ENCODE assay signal across 18 cellular contexts in genomic region chr7:123754295-123754871, GRCh38. TPM values are rescaled to one million over a fixed set of nuclear protein-coding genes. Genes with fewer than 3 reads are reported as not detected.
DNase-seq lines count a peak whose midpoint lies in the region; ATAC-seq, FAIRE-seq and TF ChIP-seq lines count a peak whose summit lies in the region.
"Had no signal": no experiment of that assay in that cellular context is flagged by ENCODE, and none has a peak within 500 bp of the region (broad histone marks: within the 10 kb centered on the region; RNA-seq: fewer than 3 reads in every experiment).

No MANE protein-coding gene starts in this region.

- ATAC-seq in GM18868 (IDR thresholded peaks at IDR 0.05; ENCODE audit: unreplicated experiment) (peak; percentile 37), GM12878 (peak; percentile 44), GM18873 (IDR thresholded peaks at IDR 0.05; ENCODE audit: low FRiP score, unreplicated experiment) (no peak)

- FAIRE-seq in GM12878 (lab: Jason Lieb, UNC) (no peak), small intestine (lab: Jason Lieb, UNC) (no peak)
- FAIRE-seq: D721Med, G401.6 had no signal

- no peak for TF ChIP-seq POLR2A in GM12878 (IDR thresholded peaks at IDR 0.05; ENCODE audit: low read depth, low read length)

- BruUV-seq in GM12878 (replicated peaks; lab: Mats Ljungman, UMichigan): no TSS peak

- H3K79me2 ChIP-seq in GM12878 (ENCODE audit: control insufficient read depth, insufficient read depth, low read length): peaks cover 1% of the 10 kb centered on the region; the same call in 1 of the 2 replicates

- H3K4me3 ChIP-seq in GM12878: no peak overlapping the region
- no peak overlapping the region for H3K4me3 ChIP-seq in small intestine (ENCODE audit: low read depth in 1 of 2, low read length in 2 of 2)

- no peak for TF ChIP-seq RAD21 in GM12878 (IDR thresholded peaks at IDR 0.05; ENCODE audit: insufficient read depth, low read depth, low read length)

- CTCF ChIA-PET in GM12878 (lab: Yijun Ruan, JAX): no interaction called here

- DNase-seq in LoVo (ENCODE audit: low spot score) (peak; percentile 34), GM12878 (ENCODE audit: low read depth, low spot score) (no peak), small intestine (peak; percentile 47), HUDEP-2 (lab: John Stamatoyannopoulos, UW; ENCODE audit: unreplicated experiment in 76 of 76) (no peak), retina (no peak), HPDE6-E6E7 (ENCODE audit: extremely low spot score) (no peak)
- DNase-seq: CD4-positive, alpha-beta memory T cell; DMS79 treated with DMSO at 0.1 percent for 48 hours; H7; NCI-H1105; NCI-H187 treated with DMSO at 0.1 percent for 48 hours; NCI-H2171; NCI-H446 treated with DMSO at 0.1 percent for 48 hours; NCI-H748 treated with DMSO at 0.1 percent for 48 hours had no signal

- intact Hi-C loops in GM12878 (cut with micrococcal nuclease; ENCODE audit: unreplicated experiment): no loop called here

- no peaks in the 10 kb centered on the region for H3K36me3 ChIP-seq in GM12878 (ENCODE audit: control insufficient read depth in 2 of 2, insufficient read depth in 2 of 2, low read length in 1 of 2)
- H3K36me3 ChIP-seq in small intestine (ENCODE audit: control insufficient read depth in 2 of 2, insufficient read depth in 2 of 2, low read length in 2 of 2): no peaks in the 10 kb centered on the region

- POLR2A ChIA-PET in GM12878 (lab: Charles Lee): interaction anchor here (0.5 kb wide), 1 partner anchor 220 kb away, joined by 5 read pairs; the partner anchor contains the start of gene IQUB

- in situ Hi-C loops in GM12878 (cut with MboI): no loop called here

- no peaks in the 10 kb centered on the region for H4K20me1 ChIP-seq in GM12878 (ENCODE audit: control insufficient read depth, insufficient read depth)

- SMC1A ChIA-PET in GM12878 (lab: Charles Lee; ENCODE audit: uncharacterized antibody, unreplicated experiment): interaction anchor here (1.1 to 5.6 kb wide), 4 partner anchors 16 to 221 kb away, joined by 3 to 29 read pairs (median 11); no protein-coding TSS in a partner anchor

- H3K9me3 ChIP-seq in GM12878 (replicated peaks; ENCODE audit: control insufficient read depth, insufficient read depth, low read length) (no peaks in the 10 kb centered on the region), small intestine (ENCODE audit: control insufficient read depth, low read depth) (no peaks in the 10 kb centered on the region)

- H3K27ac ChIP-seq in GM12878 (ENCODE audit: control insufficient read depth, insufficient read depth) (no peak overlapping the region), small intestine (ENCODE audit: low read depth in 1 of 2, low read length in 1 of 2) (no peak overlapping the region)

- H2AFZ ChIP-seq in GM12878 (ENCODE audit: control insufficient read depth, low read depth, low read length): no peak overlapping the region

- H3K27me3 ChIP-seq in GM12878 (replicated peaks in 1 of 2; ENCODE audit: control insufficient read depth in 2 of 2, insufficient read depth in 2 of 2, low read length in 1 of 2) (no peaks in the 10 kb centered on the region), small intestine (ENCODE audit: control insufficient read depth in 2 of 2, insufficient read depth in 2 of 2, low read length in 2 of 2) (no peaks in the 10 kb centered on the region)

- RAD21 ChIA-PET in GM12878 (lab: Charles Lee; ENCODE audit: unreplicated experiment): interaction anchor here (1.0 kb wide), 2 partner anchors 27 to 43 kb away, joined by 3 to 5 read pairs; no protein-coding TSS in a partner anchor

- WGBS in GM12878 (ENCODE audit: insufficient coverage, insufficient replicate concordance, low lambda C conversion rate, missing lambda C conversion rate): 80% methylated on average over 3 of the region's 3 CpGs
- WGBS in small intestine, 3 donors: 47 to 69% (median 67%) methylated on average over 3 of the region's 3 CpGs

- no peak for TF ChIP-seq CTCF in GM12878 (IDR thresholded peaks at IDR 0.05 in 2 of 3, conservative IDR thresholded peaks at IDR 0.05 in 1 of 3; ENCODE audit: control insufficient read depth in 2 of 3, extremely low read depth in 1 of 3, insufficient read depth in 1 of 3, low read depth in 3 of 3, low read length in 3 of 3)

- H3K4me1 ChIP-seq in GM12878 (ENCODE audit: control insufficient read depth, insufficient read depth, low read length) (peaks cover 6% of the 10 kb centered on the region; the same call in 1 of the 2 replicates), small intestine (ENCODE audit: control insufficient read depth in 2 of 2, insufficient read depth in 1 of 2, low read depth in 1 of 2, low read length in 1 of 2) (no peaks in the 10 kb centered on the region)

- H3K9ac ChIP-seq in GM12878 (ENCODE audit: control insufficient read depth, insufficient read depth, low read length): no peak overlapping the region

- no peak for TF ChIP-seq EP300 in GM12878 (IDR thresholded peaks at IDR 0.05; ENCODE audit: borderline replicate concordance in 1 of 2, control insufficient read depth in 1 of 2, low read depth in 2 of 2, low read length in 2 of 2)

- no peak overlapping the region; the same call in 1 of the 2 replicates for H3K4me2 ChIP-seq in GM12878 (ENCODE audit: control insufficient read depth, insufficient read depth)

TF ChIP-seq in GM12878, 131 proteins besides CTCF, POLR2A, EP300 and RAD21:
- peak; percentile 46 for TF ChIP-seq IKZF1 (conservative IDR thresholded peaks at IDR 0.05)
- 0 out of 2 replicates have a peak, but pooled peaks have one; percentile 33 for TF ChIP-seq NR2F1 (conservative IDR thresholded peaks at IDR 0.05)
- no peak for TF ChIP-seq BACH1 (IDR thresholded peaks at IDR 0.05; ENCODE audit: borderline replicate concordance)
- TF ChIP-seq IKZF2 (IDR thresholded peaks at IDR 0.05): peak; percentile 29 to 31; a peak in 2 of 4 replicates
- TF ChIP-seq EED (IDR thresholded peaks at IDR 0.05; ENCODE audit: low read depth): peak; percentile 43; the same call in 1 of the 2 replicates

RNA-seq across cellular contexts. Expression of gene WASL, which starts 5.6 kb away (rescaled TPM):
- total RNA-seq in GM12878 (2013; cell fraction: nucleolus; rRNA removed): 22.8 and 24.8 TPM in 2 replicates
- total RNA-seq in GM12878 (2014; rRNA removed): 3.1 and 3.2 TPM in 2 replicates
- 4.6 and 4.7 TPM in 2 replicates for total RNA-seq in GM12878 (2014; rRNA removed; fragmentation: Illumina TruSeq; extraction: Trizol)
- 6.4 and 6.5 TPM in 2 replicates for total RNA-seq in GM12878 (2021)
- polyA plus RNA-seq in GM12878 (2011; ENCODE audit: low read depth): 1.3 TPM
- polyA plus RNA-seq in GM12878 (2011; rRNA removed): 4.0 and 5.5 TPM in 2 replicates
- polyA plus RNA-seq in GM12878 (2011; cell fraction: cytosol; rRNA removed): 1.6 and 1.9 TPM in 2 replicates
- polyA plus RNA-seq in GM12878 (2011; cell fraction: nucleus; rRNA removed): 7.0 and 7.3 TPM in 2 replicates
- polyA plus RNA-seq in GM12878 (2012): 2.7 and 3.3 TPM in 2 replicates
- 4.3 and 6.4 TPM in 2 replicates for polyA plus RNA-seq in GM12878 (2014; fragmentation: Illumina TruSeq; extraction: Trizol)
- polyA plus RNA-seq in GM12878 (2014; fragmentation: Nextera tagmentation; extraction: Ambion mirVana): 1 to 10 TPM; 2.0 to 2.1 TPM
- polyA plus RNA-seq in GM12878 (2014; rRNA removed): 3.0 and 3.2 TPM in 2 replicates
- polyA plus RNA-seq in GM12878 (2016; fragmentation: Nextera tagmentation; extraction: Ambion mirVana): 1 to 10 TPM; 3.5 TPM
- 3.7 and 4.4 TPM in 2 replicates for polyA minus RNA-seq in GM12878 (2011; rRNA and poly(A)+ RNA removed)
- 2.1 and 3.5 TPM in 2 replicates for polyA minus RNA-seq in GM12878 (2011; cell fraction: cytosol; rRNA and poly(A)+ RNA removed)
- polyA minus RNA-seq in GM12878 (2011; cell fraction: nucleus; rRNA and poly(A)+ RNA removed): 17.9 and 30.2 TPM in 2 replicates
- 10 to 100 TPM; 26.8 to 39.6 (median 33.0) TPM for polyA plus RNA-seq in small intestine

Comparison
In these comparisons a context has a peak if more than half of its experiments do, and no peak if none do; other contexts are left out.
1. DNase-seq: peak in LoVo (single experiment) and small intestine (single experiment); none in GM12878 (single experiment), HUDEP-2 (0 of 76), retina (single experiment) and HPDE6-E6E7 (single experiment).